ENCODE assay signal across 36 cellular contexts in genomic region chr17:61619953-61620352, GRCh38. TPM values are rescaled to one million over a fixed set of nuclear protein-coding genes. Genes with fewer than 3 reads are reported as not detected.
"Had no signal": no experiment of that assay in that cellular context is flagged by ENCODE, and none has a peak within 500 bp of the region (broad histone marks: within the 10 kb centered on the region; RNA-seq: fewer than 3 reads in every experiment).

No MANE protein-coding gene starts in this region.

- H3K36me3 ChIP-seq: MG63 had no signal

- H3K27me3 ChIP-seq: MG63 had no signal

- H3K4me3 ChIP-seq: MG63 had no signal

- DNase-seq: MG63, MM.1S, MV-4-11, NCI-H1048, NCI-H1092, NCI-H1092 treated with DMSO at 0.1 percent for 48 hours, NCI-H1105, NCI-H1417, NCI-H1417 treated with DMSO at 0.1 percent for 48 hours, NCI-H1436, NCI-H1436 treated with DMSO at 0.1 percent for 48 hours, NCI-H146, NCI-H1694, NCI-H1694 treated with DMSO at 0.1 percent for 48 hours, NCI-H187, NCI-H187 treated with DMSO at 0.1 percent for 48 hours, NCI-H1930, NCI-H2029, NCI-H2029 treated with DMSO at 0.1 percent for 48 hours, NCI-H2081, NCI-H2081 treated with DMSO at 0.1 percent for 48 hours, NCI-H2107, NCI-H2171, NCI-H2171 treated with DMSO at 0.1 percent for 48 hours, NCI-H2227 treated with DMSO at 0.1 percent for 48 hours, NCI-H226, NCI-H345, NCI-H446, NCI-H446 treated with DMSO at 0.1 percent for 48 hours, NCI-H510A, NCI-H510A treated with DMSO at 0.1 percent for 48 hours, NCI-H524 had no signal

RNA-seq across cellular contexts. Expression of gene NACA2, which starts 28.9 kb away (rescaled TPM):
- total RNA-seq: LHCN-M2, M059J, MCF 10A, NCI-H460 had no signal
